In the genomic region with DNA sequence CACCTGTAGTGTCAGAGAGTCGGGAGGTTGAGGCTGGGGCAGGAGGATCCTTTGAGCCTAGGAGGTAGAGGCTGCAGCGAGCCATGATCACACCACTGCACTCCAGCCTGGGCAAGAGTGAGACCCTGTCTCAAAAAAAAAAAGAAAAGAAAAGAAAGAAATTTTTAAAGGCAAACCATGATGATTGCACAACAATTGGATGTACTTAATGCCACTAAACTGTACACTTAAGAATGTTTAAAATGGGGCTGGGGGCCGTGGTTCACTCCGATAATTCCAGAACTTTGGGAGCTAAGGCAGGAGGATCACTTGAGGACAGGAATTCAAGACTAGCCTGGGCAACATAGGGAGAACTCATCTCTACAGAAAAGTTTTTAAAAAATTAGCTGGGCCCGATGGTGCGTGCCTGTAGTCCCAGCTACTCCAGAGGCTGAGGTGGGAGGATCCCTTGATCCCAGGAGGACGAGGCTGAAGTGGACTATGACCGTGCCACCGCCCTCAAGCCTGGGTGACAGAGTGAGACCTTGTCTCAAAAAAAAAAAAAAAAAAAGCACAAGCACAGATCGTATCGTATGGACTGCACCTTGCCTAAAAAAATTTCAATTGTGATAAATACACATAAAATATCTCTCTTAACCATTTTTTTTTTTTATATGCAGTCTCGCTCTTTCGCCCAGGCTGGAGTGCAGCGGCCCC, we compare ENCODE assay signal across 20 cellular contexts. TPM values are rescaled to one million over a fixed set of nuclear protein-coding genes. Genes with fewer than 3 reads are reported as not detected.
DNase-seq lines count a peak whose midpoint lies in the region; ATAC-seq, FAIRE-seq and TF ChIP-seq lines count a peak whose summit lies in the region.
"Had no signal": no experiment of that assay in that cellular context is flagged by ENCODE, and none has a peak within 500 bp of the region (broad histone marks: within the 10 kb centered on the region; RNA-seq: fewer than 3 reads in every experiment).

No MANE protein-coding gene starts in this region.

- peak overlapping the region; percentile 72 to 86 (median 78); a peak in 20 of 22 replicates for H3K9ac ChIP-seq in BLaER1 treated with 17β-estradiol and CSF1 and Interleukin-3, amounts not matched to agents 10 nM and 100 nM
- H3K9ac ChIP-seq in K562 (ENCODE audit: insufficient read depth in 1 of 2, low read depth in 2 of 2, low read length in 2 of 2) = no peak overlapping the region
- H3K9ac ChIP-seq: KMS-11 had no signal

- WGBS in K562 (ENCODE audit: insufficient coverage, low coverage, missing lambda C conversion rate) = 40% methylated on average over 7 of the region's 14 CpGs
- 84 to 91% (median 89%) methylated on average over 14 of the region's 14 CpGs for WGBS in spleen, 5 donors

- no peak for TF ChIP-seq CTCF in K562 (IDR thresholded peaks at IDR 0.05 in 2 of 3, conservative IDR thresholded peaks at IDR 0.05 in 1 of 3; ENCODE audit: insufficient read depth in 2 of 3, low read depth in 1 of 3, low read length in 3 of 3)
- TF ChIP-seq CTCF in spleen (IDR thresholded peaks at IDR 0.05 in 8 of 11, conservative IDR thresholded peaks at IDR 0.05 in 3 of 11) = no peak
- no peak for TF ChIP-seq CTCF in GM13977 (IDR thresholded peaks at IDR 0.05; ENCODE audit: extremely low read depth, insufficient read depth, missing control alignments)

- no peaks in the 10 kb centered on the region for H3K9me1 ChIP-seq in K562 (ENCODE audit: control insufficient read depth, insufficient read depth, low read length)

- POLR2A ChIA-PET in K562 (lab: Yijun Ruan, JAX) = interaction anchor here (0.8 kb wide), 1 partner anchor 18 kb away, joined by 4 read pairs; no protein-coding TSS in a partner anchor

- H3K9me3 ChIP-seq in BLaER1 treated with 17β-estradiol and CSF1 and Interleukin-3, amounts not matched to agents 10 nM and 100 nM (replicated peaks in 1 of 11) = peaks cover 25 to 33% (median 28%) of the 10 kb centered on the region in 11 experiments
- H3K9me3 ChIP-seq in K562 (replicated peaks; ENCODE audit: control insufficient read depth, insufficient read depth, low read depth, low read length) = no peaks in the 10 kb centered on the region
- peaks cover 2 to 43% (median 40%) of the 10 kb centered on the region in 8 donors for H3K9me3 ChIP-seq in spleen

- no peak for ATAC-seq in K562
- ATAC-seq: SK-N-SH treated with all-trans-retinoic acid at 6 μM for 48 hours had no signal

- no peaks in the 10 kb centered on the region for H3K27me3 ChIP-seq in BLaER1 treated with 17β-estradiol and CSF1 and Interleukin-3, amounts not matched to agents 10 nM and 100 nM
- H3K27me3 ChIP-seq in K562 (ENCODE audit: control insufficient read depth in 2 of 2, insufficient read depth in 2 of 2, low read length in 2 of 2) = peaks cover 0 to 4% of the 10 kb centered on the region in 2 experiments; a peak in 1 of 5 replicates
- peaks cover 0 to 21% (median 0%) of the 10 kb centered on the region in 7 donors for H3K27me3 ChIP-seq in spleen (replicated peaks in 1 of 7)

- no peak for TF ChIP-seq EP300 in K562 (IDR thresholded peaks at IDR 0.05; ENCODE audit: low read length)

- intact Hi-C loops in K562 (cut with micrococcal nuclease) (no loop called here), spleen (cut with DNase I; ENCODE audit: low total_unique reads) (no loop called here)

- BruUV-seq in K562 (replicated peaks; lab: Mats Ljungman, UMichigan) = no TSS peak

- no peak overlapping the region for H2AFZ ChIP-seq in K562 (ENCODE audit: low read depth, low read length)
- H2AFZ ChIP-seq: PC-9 had no signal

- CTCF ChIA-PET in K562 (lab: Yijun Ruan, JAX; ENCODE audit: low intra/inter-chr PET ratio) = no interaction called here

- peak overlapping the region; percentile 60 to 78 (median 66) for H3K4me3 ChIP-seq in BLaER1 treated with 17β-estradiol and CSF1 and Interleukin-3, amounts not matched to agents 10 nM and 100 nM
- H3K4me3 ChIP-seq in K562 = no peak overlapping the region
- H3K4me3 ChIP-seq in spleen = no peak overlapping the region
- H3K4me3 ChIP-seq: PC-9 had no signal

- H4K20me1 ChIP-seq in BLaER1 treated with 17β-estradiol and CSF1 and Interleukin-3, amounts not matched to agents 10 nM and 100 nM = no peaks in the 10 kb centered on the region
- H4K20me1 ChIP-seq in K562 (replicated peaks; ENCODE audit: control insufficient read depth, insufficient read depth, low read length) = no peaks in the 10 kb centered on the region

- peaks cover 22 to 61% (median 42%) of the 10 kb centered on the region in 10 experiments for H3K4me1 ChIP-seq in BLaER1 treated with 17β-estradiol and CSF1 and Interleukin-3, amounts not matched to agents 10 nM and 100 nM
- H3K4me1 ChIP-seq in K562 (replicated peaks in 1 of 2; ENCODE audit: control insufficient read depth in 2 of 2, insufficient read depth in 2 of 2, low read length in 2 of 2) (peaks cover 0 to 25% of the 10 kb centered on the region in 2 experiments; a peak in 2 of 5 replicates), spleen (no peaks in the 10 kb centered on the region)

- TF ChIP-seq RAD21 in K562 (CRISPR knock-in tag; conservative IDR thresholded peaks at IDR 0.05 in 1 of 2, IDR thresholded peaks at IDR 0.05 in 1 of 2) = no peak

- no peaks in the 10 kb centered on the region for H3K79me2 ChIP-seq in K562 (ENCODE audit: control insufficient read depth, insufficient read depth, low read length)

- in situ Hi-C loops in K562 (cut with MboI) (no loop called here), GM13977 (cut with MboI; ENCODE audit: low pct_unique_long_range_greater_than_20kb, low sequenced_read_pairs, unreplicated experiment) (no loop called here)

- no peak for FAIRE-seq in K562 (lab: Jason Lieb, UNC)
- FAIRE-seq: A204.1 had no signal

- peak overlapping the region in 9 of 11 experiments; percentile 64 to 90 (median 80); a peak in 14 of 22 replicates for H3K27ac ChIP-seq in BLaER1 treated with 17β-estradiol and CSF1 and Interleukin-3, amounts not matched to agents 10 nM and 100 nM
- no peak overlapping the region for H3K27ac ChIP-seq in K562 (ENCODE audit: extremely low read depth, low read depth, low read length)
- H3K27ac ChIP-seq in spleen = no peak overlapping the region
- H3K27ac ChIP-seq: HL-60, KMS-11, PC-9 had no signal

- TF ChIP-seq POLR2A in K562 (conservative IDR thresholded peaks at IDR 0.05) (no peak), spleen (IDR thresholded peaks at IDR 0.05) (no peak)

- DNase-seq in K562 (ENCODE audit: extremely low read depth in 1 of 4, low spot score in 3 of 4) = no peak
- DNase-seq in mesenteric fat pad (ENCODE audit: low spot score) = peak; percentile 33
- DNase-seq in spleen = peak; percentile 28
- DNase-seq in RPMI8226 = no peak
- DNase-seq in GM13977 (ENCODE audit: low spot score) = no peak
- no peak for DNase-seq in GDM1 (lab: John Stamatoyannopoulos, UW)
- DNase-seq: COR-L47, DMS79, GOT3, HCEC 1CT, NCI-H1092 treated with DMSO at 0.1 percent for 48 hours, NCI-H1436 treated with DMSO at 0.1 percent for 48 hours, NCI-H1930, NCI-H69, PC-9 had no signal

- peaks cover 6 to 43% (median 24%) of the 10 kb centered on the region in 11 experiments; a peak in 19 of 22 replicates for H3K36me3 ChIP-seq in BLaER1 treated with 17β-estradiol and CSF1 and Interleukin-3, amounts not matched to agents 10 nM and 100 nM
- H3K36me3 ChIP-seq in K562 (ENCODE audit: control insufficient read depth, insufficient read depth, low read length) (peaks cover under 1% of the 10 kb centered on the region; the same call in 1 of the 3 replicates), spleen (no peaks in the 10 kb centered on the region)

- peak overlapping the region; percentile 93 to 100 (median 96) for H3K4me2 ChIP-seq in BLaER1 treated with 17β-estradiol and CSF1 and Interleukin-3, amounts not matched to agents 10 nM and 100 nM
- no peak overlapping the region for H3K4me2 ChIP-seq in K562 (ENCODE audit: insufficient read depth, low read length)
- H3K4me2 ChIP-seq: KMS-11, PC-9 had no signal

RNA-seq across cellular contexts. Expression of gene JAG2, which starts 32.7 kb away (rescaled TPM):
- 61.3 and 185 TPM in 2 replicates for total RNA-seq in K562 (2011; cell fraction: chromatin; rRNA removed; ENCODE audit: low replicate concordance)
- total RNA-seq in K562 (2011; cell fraction: nucleolus; rRNA removed) = 142 and 150 TPM in 2 replicates
- 67.6 and 76.6 TPM in 2 replicates for total RNA-seq in K562 (2011; cell fraction: nucleoplasm; rRNA removed)
- total RNA-seq in K562 (2014; rRNA removed) (20.1 and 22.8 TPM in 2 replicates), K562 (2014; rRNA removed; fragmentation: Illumina TruSeq; extraction: Trizol) (2.4 and 3.3 TPM in 2 replicates), K562 (2015; rRNA removed; fragmentation: Illumina TruSeq; extraction: Trizol) (10.5 and 10.7 TPM in 2 replicates), K562 (2021) (43.4 and 48.4 TPM in 2 replicates), mesenteric fat pad (25.1 TPM), spleen (10 to 100 TPM in 1 of 7 donors, 1 to 10 TPM in 6; 3.0 to 10.8 (median 6.0) TPM)
- polyA plus RNA-seq in K562 (2011; rRNA removed) (8.6 and 12.1 TPM in 2 replicates), K562 (2014; fragmentation: Illumina TruSeq; extraction: Trizol) (6.6 and 16.7 TPM in 2 replicates), K562 (2014; fragmentation: Nextera tagmentation; extraction: Ambion mirVana) (under 1 TPM; 0.25 to 0.50 TPM), K562 (2014; rRNA removed) (24.5 and 38.0 TPM in 2 replicates), spleen (10 to 100 TPM in 1 of 3 donors, 1 to 10 TPM in 2; 6.1 to 14.3 (median 6.6) TPM)
- polyA plus RNA-seq in K562 (2011; cell fraction: cytosol; rRNA removed) = 10.2 and 16.7 TPM in 2 replicates
- 134 and 193 TPM in 2 replicates for polyA plus RNA-seq in K562 (2011; cell fraction: nucleus; rRNA removed)
- 20.4 and 32.1 TPM in 2 replicates for polyA plus RNA-seq in K562 (2012)
- 8.1 and 12.6 TPM in 2 replicates for polyA minus RNA-seq in K562 (2011; rRNA and poly(A)+ RNA removed)
- 17.8 and 19.8 TPM in 2 replicates for polyA minus RNA-seq in K562 (2011; cell fraction: cytosol; rRNA and poly(A)+ RNA removed)
- 39.4 and 47.9 TPM in 2 replicates for polyA minus RNA-seq in K562 (2011; cell fraction: nucleus; rRNA and poly(A)+ RNA removed)

RNA-seq across cellular contexts. Expression of gene NUDT14, which starts 45.3 kb away (rescaled TPM):
- 7.5 and 26.6 TPM in 2 replicates for total RNA-seq in K562 (2011; cell fraction: chromatin; rRNA removed; ENCODE audit: low replicate concordance)
- total RNA-seq in K562 (2011; cell fraction: nucleolus; rRNA removed) = 23.2 and 26.8 TPM in 2 replicates
- 10.1 and 13.7 TPM in 2 replicates for total RNA-seq in K562 (2011; cell fraction: nucleoplasm; rRNA removed)
- total RNA-seq in K562 (2014; rRNA removed) = 12.3 and 13.2 TPM in 2 replicates
- total RNA-seq in K562 (2014; rRNA removed; fragmentation: Illumina TruSeq; extraction: Trizol) = 1.7 and 2.1 TPM in 2 replicates
- 11.7 and 11.9 TPM in 2 replicates for total RNA-seq in K562 (2015; rRNA removed; fragmentation: Illumina TruSeq; extraction: Trizol)
- total RNA-seq in K562 (2021) = 15.7 and 16.3 TPM in 2 replicates
- polyA plus RNA-seq in K562 (2011; rRNA removed) = 8.3 and 10.6 TPM in 2 replicates
- 10.6 and 23.4 TPM in 2 replicates for polyA plus RNA-seq in K562 (2011; cell fraction: cytosol; rRNA removed)
- 16.5 and 26.6 TPM in 2 replicates for polyA plus RNA-seq in K562 (2011; cell fraction: nucleus; rRNA removed)
- 20.4 and 28.6 TPM in 2 replicates for polyA plus RNA-seq in K562 (2012)
- 3.1 and 6.4 TPM in 2 replicates for polyA plus RNA-seq in K562 (2014; fragmentation: Illumina TruSeq; extraction: Trizol)
- polyA plus RNA-seq in K562 (2014; fragmentation: Nextera tagmentation; extraction: Ambion mirVana) = under 1 TPM; 0.14 to 0.85 TPM
- 8.2 and 14.5 TPM in 2 replicates for polyA plus RNA-seq in K562 (2014; rRNA removed)
- polyA minus RNA-seq in K562 (2011; rRNA and poly(A)+ RNA removed) = 1.1 and 2.3 TPM in 2 replicates
- polyA minus RNA-seq in K562 (2011; cell fraction: cytosol; rRNA and poly(A)+ RNA removed) = 3.7 and 9.5 TPM in 2 replicates
- 2.7 and 3.6 TPM in 2 replicates for polyA minus RNA-seq in K562 (2011; cell fraction: nucleus; rRNA and poly(A)+ RNA removed)
- total RNA-seq in mesenteric fat pad = 28.3 TPM
- total RNA-seq in spleen = 10 to 100 TPM; 10.1 to 31.1 (median 25.3) TPM
- 10 to 100 TPM; 17.7 to 25.4 (median 17.7) TPM for polyA plus RNA-seq in spleen

Comparison
In these comparisons a context has a peak if more than half of its experiments do, and no peak if none do; other contexts are left out.
1. H3K27ac ChIP-seq: peak in BLaER1 treated with 17β-estradiol and CSF1 and Interleukin-3, amounts not matched to agents 10 nM and 100 nM (9 of 11); none in K562 (single experiment) and spleen (0 of 8).
2. H3K4me3 ChIP-seq: peak in BLaER1 treated with 17β-estradiol and CSF1 and Interleukin-3, amounts not matched to agents 10 nM and 100 nM (10 of 10); none in K562 (single experiment) and spleen (0 of 8).
3. H3K9ac ChIP-seq: peak in BLaER1 treated with 17β-estradiol and CSF1 and Interleukin-3, amounts not matched to agents 10 nM and 100 nM (11 of 11); none in K562 (0 of 2).
4. DNase-seq: peak in mesenteric fat pad (single experiment) and spleen (single experiment); none in K562 (0 of 4), RPMI8226 (single experiment), GM13977 (single experiment) and GDM1 (single experiment).